ENCODE assay signal across 8 cellular contexts in the genomic region with DNA sequence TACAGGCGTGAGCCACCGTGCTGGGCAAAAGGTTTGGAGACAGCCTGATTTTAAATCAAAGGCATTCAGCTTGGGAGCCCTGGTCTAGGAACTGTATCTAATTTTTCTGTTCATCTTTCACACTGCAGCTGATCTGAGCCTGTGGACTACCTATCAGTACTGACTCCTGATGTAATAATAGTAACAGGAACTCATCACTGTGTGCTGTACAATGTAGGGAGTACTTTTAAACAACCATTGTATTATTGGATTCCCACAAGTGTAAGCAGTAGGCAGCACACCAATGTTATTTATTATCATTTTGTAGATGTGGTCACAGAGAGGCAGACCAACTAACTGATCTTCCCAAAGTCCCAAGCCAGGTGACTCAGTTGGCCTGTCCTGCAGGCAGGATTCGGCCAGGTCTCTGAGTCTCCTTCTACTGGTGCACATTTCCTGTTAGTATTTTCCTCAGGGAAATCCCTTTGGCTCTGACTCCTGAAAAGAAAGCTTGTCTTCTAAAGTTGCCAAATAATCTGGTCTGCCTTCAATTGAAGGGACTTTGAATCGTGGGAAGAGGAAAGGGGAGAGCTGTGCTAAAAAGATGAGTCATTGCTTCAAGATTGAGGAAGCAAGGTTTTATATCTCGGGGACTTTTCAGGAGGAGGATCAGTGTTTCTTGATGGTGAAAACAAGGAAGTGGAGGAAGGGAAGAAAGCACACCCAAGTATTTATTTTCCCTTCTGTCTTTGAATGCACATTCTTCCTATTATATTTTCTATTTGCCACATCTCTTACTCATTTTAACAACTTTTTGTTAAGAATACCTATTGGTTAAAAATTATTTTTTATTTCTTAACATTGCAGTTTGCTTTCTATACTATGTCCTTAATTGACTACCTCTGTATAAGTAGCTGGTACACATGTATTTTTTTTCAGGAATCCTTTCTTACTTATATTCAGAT. TPM values are rescaled to one million over a fixed set of nuclear protein-coding genes. Genes with fewer than 3 reads are reported as not detected.
DNase-seq lines count a peak whose midpoint lies in the region; ATAC-seq and TF ChIP-seq lines count a peak whose summit lies in the region.

No MANE protein-coding gene starts in this region.

- H3K9me3 Mint-ChIP-seq in HFFc6 = no peaks in the 10 kb centered on the region
- peaks cover 5% of the 10 kb centered on the region for H3K9me3 Mint-ChIP-seq in activated CD8-positive, alpha-beta T cell treated with anti-CD3 and anti-CD28 coated beads for 36 hours
- H3K9me3 Mint-ChIP-seq in stimulated activated naive CD8-positive, alpha-beta T cell treated with anti-CD3 and anti-CD28 coated beads, Interleukin-15, amount 100 ng/mL, for 72 hours = peaks cover 7 to 13% of the 10 kb centered on the region in 2 donors

- peaks cover 52% of the 10 kb centered on the region for H3K4me1 Mint-ChIP-seq in HFFc6 (ENCODE audit: low read depth)
- H3K4me1 Mint-ChIP-seq in activated CD8-positive, alpha-beta T cell treated with anti-CD3 and anti-CD28 coated beads for 36 hours (ENCODE audit: low read depth) = peaks cover 49% of the 10 kb centered on the region
- H3K4me1 Mint-ChIP-seq in stimulated activated naive CD8-positive, alpha-beta T cell treated with anti-CD3 and anti-CD28 coated beads, Interleukin-15, amount 100 ng/mL, for 72 hours = peaks cover 65% of the 10 kb centered on the region

- CTCF ChIA-PET in activated CD8-positive, alpha-beta T cell treated with anti-CD3 and anti-CD28 coated beads for 36 hours (lab: Charles Lee) = interaction anchor here (1.2 to 2.6 kb wide), 2 partner anchors 8 to 10 kb away, joined by 3 to 9 read pairs; no protein-coding TSS in a partner anchor

- H3K27ac Mint-ChIP-seq in HFFc6 = peak overlapping the region; percentile 90
- peak overlapping the region; percentile 31 for H3K27ac Mint-ChIP-seq in activated CD8-positive, alpha-beta T cell treated with anti-CD3 and anti-CD28 coated beads for 36 hours
- H3K27ac Mint-ChIP-seq in stimulated activated naive CD8-positive, alpha-beta T cell treated with anti-CD3 and anti-CD28 coated beads, Interleukin-15, amount 100 ng/mL, for 72 hours = no peak overlapping the region

- peaks cover 3% of the 10 kb centered on the region; the same call in 1 of the 2 replicates for H3K27me3 Mint-ChIP-seq in HFFc6 (ENCODE audit: insufficient read depth)
- peaks cover 9% of the 10 kb centered on the region for H3K27me3 Mint-ChIP-seq in activated CD8-positive, alpha-beta T cell treated with anti-CD3 and anti-CD28 coated beads for 36 hours
- H3K27me3 Mint-ChIP-seq in stimulated activated naive CD8-positive, alpha-beta T cell treated with anti-CD3 and anti-CD28 coated beads, Interleukin-15, amount 100 ng/mL, for 72 hours = peaks cover 20% of the 10 kb centered on the region

- DNase-seq in A172 (ENCODE audit: low spot score) (peak; percentile 79), HFFc6 (peak; percentile 70), left cardiac atrium (peak; percentile 49), GM13976 (ENCODE audit: low spot score) (no peak), NCI-H1092 treated with DMSO at 0.1 percent for 48 hours (lab: John Stamatoyannopoulos, UW) (no peak)
- DNase-seq in activated CD8-positive, alpha-beta T cell treated with anti-CD3 and anti-CD28 coated beads for 36 hours = no peak
- DNase-seq in stimulated activated naive CD8-positive, alpha-beta T cell treated with anti-CD3 and anti-CD28 coated beads, Interleukin-15, amount 100 ng/mL, for 72 hours = no peak

- no peak for TF ChIP-seq CTCF in HFFc6 (IDR thresholded peaks at IDR 0.05)
- no peak for TF ChIP-seq CTCF in activated CD8-positive, alpha-beta T cell treated with anti-CD3 and anti-CD28 coated beads for 36 hours (IDR thresholded peaks at IDR 0.05)
- no peak for TF ChIP-seq CTCF in GM13976 (IDR thresholded peaks at IDR 0.05; ENCODE audit: borderline replicate concordance, control extremely low read depth, extremely low read depth, insufficient read depth, missing control alignments)

- no peak for ATAC-seq in activated CD8-positive, alpha-beta T cell treated with anti-CD3 and anti-CD28 coated beads for 36 hours
- ATAC-seq in left cardiac atrium = peak; percentile 29 to 78
- peak; percentile 5 for ATAC-seq in stimulated activated naive CD8-positive, alpha-beta T cell treated with anti-CD3 and anti-CD28 coated beads, Interleukin-15, amount 100 ng/mL, for 72 hours
- no peak for ATAC-seq in HG02678 (IDR thresholded peaks at IDR 0.05; ENCODE audit: unreplicated experiment)

- in situ Hi-C loops in GM13976 (cut with MboI; ENCODE audit: low sequenced_read_pairs, unreplicated experiment) = no loop called here

- peak overlapping the region; percentile 80 for H3K4me3 Mint-ChIP-seq in HFFc6
- H3K4me3 Mint-ChIP-seq in activated CD8-positive, alpha-beta T cell treated with anti-CD3 and anti-CD28 coated beads for 36 hours = peak overlapping the region; percentile 24
- H3K4me3 Mint-ChIP-seq in stimulated activated naive CD8-positive, alpha-beta T cell treated with anti-CD3 and anti-CD28 coated beads, Interleukin-15, amount 100 ng/mL, for 72 hours = peak overlapping the region; percentile 40 to 55

- H3K36me3 Mint-ChIP-seq in HFFc6 (ENCODE audit: low read depth) = 0 out of 2 replicates have a peak, but pooled peaks cover 4% of the 10 kb centered on the region
- no peaks in the 10 kb centered on the region for H3K36me3 Mint-ChIP-seq in activated CD8-positive, alpha-beta T cell treated with anti-CD3 and anti-CD28 coated beads for 36 hours (ENCODE audit: low read depth)

- POLR2A ChIA-PET in activated CD8-positive, alpha-beta T cell treated with anti-CD3 and anti-CD28 coated beads for 36 hours (lab: Charles Lee) = interaction anchor here (1.0 kb wide), 1 partner anchor 50 kb away, joined by 4 read pairs; no protein-coding TSS in a partner anchor

- intact Hi-C loops in activated CD8-positive, alpha-beta T cell treated with anti-CD3 and anti-CD28 coated beads for 36 hours (cut with micrococcal nuclease) = no loop called here
- intact Hi-C loops in left cardiac atrium (cut with DNase I) = no loop called here

RNA-seq across cellular contexts. Expression of gene IFNGR1, which starts 14.6 kb away (rescaled TPM):
- total RNA-seq in A172 (2014; rRNA removed; shearing (Covaris generic)) = 31.9 and 34.6 TPM in 2 replicates
- 10 to 100 TPM; 24.1 to 29.0 (median 26.1) TPM for total RNA-seq in HFFc6 (2021; fragmentation: NEBNext Ultra II Directional; extraction: Animal tissue kit (Norgen Biotek cat#: 25700))
- total RNA-seq in activated CD8-positive, alpha-beta T cell treated with anti-CD3 and anti-CD28 coated beads for 36 hours = 10 to 100 TPM; 25.6 to 26.8 TPM
- 100 to 1,000 TPM; 128 to 158 TPM for total RNA-seq in left cardiac atrium

Comparison
In these comparisons a context has a peak if more than half of its experiments do, and no peak if none do; other contexts are left out.
1. DNase-seq: peak in A172 (single experiment), HFFc6 (single experiment) and left cardiac atrium (single experiment); none in activated CD8-positive, alpha-beta T cell treated with anti-CD3 and anti-CD28 coated beads for 36 hours (single experiment), stimulated activated naive CD8-positive, alpha-beta T cell treated with anti-CD3 and anti-CD28 coated beads, Interleukin-15, amount 100 ng/mL, for 72 hours (0 of 2), GM13976 (single experiment) and NCI-H1092 treated with DMSO at 0.1 percent for 48 hours (single experiment).
2. H3K27ac Mint-ChIP-seq: peak in HFFc6 (single experiment) and activated CD8-positive, alpha-beta T cell treated with anti-CD3 and anti-CD28 coated beads for 36 hours (single experiment); none in stimulated activated naive CD8-positive, alpha-beta T cell treated with anti-CD3 and anti-CD28 coated beads, Interleukin-15, amount 100 ng/mL, for 72 hours (0 of 2).
3. H3K4me3 Mint-ChIP-seq: peak in every context shown above with its lines; median percentile 80 in HFFc6; 48 in stimulated activated naive CD8-positive, alpha-beta T cell treated with anti-CD3 and anti-CD28 coated beads, Interleukin-15, amount 100 ng/mL, for 72 hours; 24 in activated CD8-positive, alpha-beta T cell treated with anti-CD3 and anti-CD28 coated beads for 36 hours.
4. ATAC-seq: peak in left cardiac atrium (2 of 2) and stimulated activated naive CD8-positive, alpha-beta T cell treated with anti-CD3 and anti-CD28 coated beads, Interleukin-15, amount 100 ng/mL, for 72 hours (single experiment); none in activated CD8-positive, alpha-beta T cell treated with anti-CD3 and anti-CD28 coated beads for 36 hours (single experiment) and HG02678 (single experiment).